Comparison of ENCODE assay signal across 29 cellular contexts in genomic region chr5:178389796-178390195, GRCh38.
A peak's percentile ranks its signal among the peaks of the same experiment; 100 is the strongest.
DNase-seq lines count a peak whose midpoint lies in the region; ATAC-seq and TF ChIP-seq lines count a peak whose summit lies in the region.
"Had no signal": no experiment of that assay in that cellular context is flagged by ENCODE, and none has a peak within 500 bp of the region (broad histone marks: within the 10 kb centered on the region; RNA-seq: fewer than 3 reads in every experiment).

No MANE protein-coding gene starts in this region.

- H3K27ac ChIP-seq in thyroid gland (peak overlapping the region; percentile 59 to 65 (median 65)), mesenchymal stem cell (ENCODE audit: low read length, poor library complexity, severe bottlenecking) (no peak overlapping the region), colonic mucosa (no peak overlapping the region)
- H3K27ac ChIP-seq: 22Rv1; ascending aorta; BLaER1 treated with 17β-estradiol and CSF1 and Interleukin-3, amounts not matched to agents 10 nM and 100 nM; dorsolateral prefrontal cortex; gastrocnemius medialis; VCaP had no signal

- H3K18ac ChIP-seq in mesenchymal stem cell (ENCODE audit: low read depth in 1 of 2, low read length in 2 of 2) = no peak overlapping the region

- no peak overlapping the region for H3K23ac ChIP-seq in mesenchymal stem cell (ENCODE audit: low read length in 2 of 2)

- H3K9me3 ChIP-seq in thyroid gland (no peaks in the 10 kb centered on the region), mesenchymal stem cell (ENCODE audit: control insufficient read depth, low read length) (peaks cover 5% of the 10 kb centered on the region), colonic mucosa (no peaks in the 10 kb centered on the region)
- H3K9me3 ChIP-seq: ascending aorta; BLaER1 treated with 17β-estradiol and CSF1 and Interleukin-3, amounts not matched to agents 10 nM and 100 nM; gastrocnemius medialis had no signal

- peak; percentile 6 for DNase-seq in activated T-cell treated with anti-CD3 and anti-CD28 coated beads, Interleukin-2, amount 50 U/mL, for 24 hours
- no peak for DNase-seq in activated T-cell treated with anti-CD3 and anti-CD28 coated beads, Interleukin-2, amount 50 U/mL, for 4 hours
- DNase-seq in glutamatergic neuron = no peak
- peak; percentile 68 for DNase-seq in mesenteric fat pad (ENCODE audit: low spot score)
- DNase-seq in thyroid gland = peak; percentile 90 to 92
- DNase-seq in mesenchymal stem cell = no peak
- no peak for DNase-seq in colonic mucosa
- no peak for DNase-seq in globus pallidus (ENCODE audit: low spot score)
- DNase-seq: activated CD4-positive, alpha-beta T cell treated with anti-CD3 and anti-CD28 coated beads for 4 hours; activated gamma-delta T cell; central memory CD4-positive, alpha-beta T cell; gastrocnemius medialis; hypothalamus; NCI-H1048; NCI-H2107; NCI-H345; NCI-H748 treated with DMSO at 0.1 percent for 48 hours; SIG-M5; small intestine; stimulated activated naive CD4-positive, alpha-beta T cell; T1000 had no signal

- WGBS in thyroid gland, 2 donors = 33 to 46% methylated on average over 6 to 12 of the region's 12 CpGs
- 87% methylated on average over 11 of the region's 12 CpGs for WGBS in mesenchymal stem cell

- H2BK15ac ChIP-seq in mesenchymal stem cell (ENCODE audit: low read depth, poor library complexity, severe bottlenecking) = no peak overlapping the region

- no peak for ATAC-seq in activated T-cell treated with anti-CD3 and anti-CD28 coated beads, Interleukin-2, amount 50 U/mL, for 4 hours
- ATAC-seq: naive thymus-derived CD8-positive, alpha-beta T cell had no signal

- TF ChIP-seq CTCF in glutamatergic neuron (IDR thresholded peaks at IDR 0.05; ENCODE audit: partially characterized antibody, unreplicated experiment) = no peak
- TF ChIP-seq CTCF in thyroid gland (IDR thresholded peaks at IDR 0.05) = no peak
- TF ChIP-seq CTCF in colonic mucosa (IDR thresholded peaks at IDR 0.05) = no peak

- H2BK12ac ChIP-seq in mesenchymal stem cell (ENCODE audit: low read length in 2 of 2) = no peak overlapping the region

- H4K8ac ChIP-seq in mesenchymal stem cell (ENCODE audit: low read length) = no peak overlapping the region

- H3K27me3 ChIP-seq in thyroid gland (no peaks in the 10 kb centered on the region), mesenchymal stem cell (ENCODE audit: control insufficient read depth in 1 of 2, insufficient read depth in 1 of 2, low read length in 2 of 2) (peaks cover 0 to 80% of the 10 kb centered on the region in 2 experiments), colonic mucosa (no peaks in the 10 kb centered on the region)
- H3K27me3 ChIP-seq: ascending aorta; BLaER1 treated with 17β-estradiol and CSF1 and Interleukin-3, amounts not matched to agents 10 nM and 100 nM had no signal

- H2BK5ac ChIP-seq in mesenchymal stem cell (ENCODE audit: low read depth, low read length, poor library complexity, severe bottlenecking) = no peak overlapping the region

- no peak overlapping the region for H3K27ac Mint-ChIP-seq in activated T-cell treated with anti-CD3 and anti-CD28 coated beads, Interleukin-2, amount 50 U/mL, for 24 hours
- peak overlapping the region; percentile 9 for H3K27ac Mint-ChIP-seq in glutamatergic neuron (ENCODE audit: unreplicated experiment)
- H3K27ac Mint-ChIP-seq: activated naive CD8-positive, alpha-beta T cell treated with anti-CD3 and anti-CD28 coated beads, Interleukin-2, amount 10 ng/mL, durations not matched to agents 7 days and 5 days; IgD-negative memory B cell; naive thymus-derived CD8-positive, alpha-beta T cell had no signal

- H3K36me3 Mint-ChIP-seq in activated T-cell treated with anti-CD3 and anti-CD28 coated beads, Interleukin-2, amount 50 U/mL, for 24 hours (ENCODE audit: low read depth) = no peaks in the 10 kb centered on the region
- no peaks in the 10 kb centered on the region for H3K36me3 Mint-ChIP-seq in activated T-cell treated with anti-CD3 and anti-CD28 coated beads, Interleukin-2, amount 50 U/mL, for 4 hours (ENCODE audit: insufficient read depth)
- no peaks in the 10 kb centered on the region for H3K36me3 Mint-ChIP-seq in glutamatergic neuron (ENCODE audit: unreplicated experiment)
- H3K36me3 Mint-ChIP-seq: activated naive CD8-positive, alpha-beta T cell treated with anti-CD3 and anti-CD28 coated beads, Interleukin-2, amount 10 ng/mL, durations not matched to agents 7 days and 5 days; IgD-negative memory B cell; naive thymus-derived CD8-positive, alpha-beta T cell had no signal

- H3K4me3 ChIP-seq in thyroid gland (replicated peaks in 1 of 3) (no peak overlapping the region), mesenchymal stem cell (ENCODE audit: insufficient read depth in 1 of 2, low read depth in 1 of 2, low read length in 2 of 2) (no peak overlapping the region), colonic mucosa (no peak overlapping the region)
- H3K4me3 ChIP-seq: ascending aorta; BLaER1 treated with 17β-estradiol and CSF1 and Interleukin-3, amounts not matched to agents 10 nM and 100 nM; dorsolateral prefrontal cortex; gastrocnemius medialis had no signal

- H2AFZ ChIP-seq in mesenchymal stem cell (ENCODE audit: low read depth, low read length) = no peak overlapping the region

- no peak overlapping the region for H3K14ac ChIP-seq in mesenchymal stem cell (ENCODE audit: low read length in 2 of 2)

- H3K9ac ChIP-seq in mesenchymal stem cell (ENCODE audit: low read length) (no peak overlapping the region), colonic mucosa (ENCODE audit: low read depth in 2 of 2, low read length in 2 of 2) (no peak overlapping the region)
- H3K9ac ChIP-seq: BLaER1 treated with 17β-estradiol and CSF1 and Interleukin-3, amounts not matched to agents 10 nM and 100 nM had no signal

- peak in 1 of 2 donors; percentile 14 for TF ChIP-seq POLR2A in thyroid gland (IDR thresholded peaks at IDR 0.05)

- no peaks in the 10 kb centered on the region for H3K4me1 Mint-ChIP-seq in activated T-cell treated with anti-CD3 and anti-CD28 coated beads, Interleukin-2, amount 50 U/mL, for 24 hours (ENCODE audit: low read depth)
- no peaks in the 10 kb centered on the region for H3K4me1 Mint-ChIP-seq in activated T-cell treated with anti-CD3 and anti-CD28 coated beads, Interleukin-2, amount 50 U/mL, for 4 hours (ENCODE audit: low read depth)
- peaks cover 42% of the 10 kb centered on the region for H3K4me1 Mint-ChIP-seq in glutamatergic neuron (ENCODE audit: low read depth, unreplicated experiment)
- H3K4me1 Mint-ChIP-seq: activated naive CD8-positive, alpha-beta T cell treated with anti-CD3 and anti-CD28 coated beads, Interleukin-2, amount 10 ng/mL, durations not matched to agents 7 days and 5 days; IgD-negative memory B cell had no signal

- H4K91ac ChIP-seq in mesenchymal stem cell (ENCODE audit: low read length) = no peak overlapping the region

- H2BK120ac ChIP-seq in mesenchymal stem cell (ENCODE audit: low read depth, low read length) = no peak overlapping the region

- no peaks in the 10 kb centered on the region for H3K36me3 ChIP-seq in thyroid gland
- no peaks in the 10 kb centered on the region for H3K36me3 ChIP-seq in mesenchymal stem cell (ENCODE audit: control insufficient read depth in 1 of 2, insufficient read depth in 2 of 2, low read depth in 1 of 2, low read length in 2 of 2)
- H3K36me3 ChIP-seq in colonic mucosa = no peaks in the 10 kb centered on the region
- H3K36me3 ChIP-seq: ascending aorta; BLaER1 treated with 17β-estradiol and CSF1 and Interleukin-3, amounts not matched to agents 10 nM and 100 nM; gastrocnemius medialis had no signal

- H3K4ac ChIP-seq in mesenchymal stem cell (ENCODE audit: low read depth in 1 of 2, low read length in 2 of 2) = no peak overlapping the region

- peaks cover 16% of the 10 kb centered on the region for H3K27me3 Mint-ChIP-seq in activated T-cell treated with anti-CD3 and anti-CD28 coated beads, Interleukin-2, amount 50 U/mL, for 24 hours
- H3K27me3 Mint-ChIP-seq in activated T-cell treated with anti-CD3 and anti-CD28 coated beads, Interleukin-2, amount 50 U/mL, for 4 hours (ENCODE audit: low read depth) = peaks cover 13% of the 10 kb centered on the region
- H3K27me3 Mint-ChIP-seq in glutamatergic neuron (ENCODE audit: unreplicated experiment) = peaks cover 9% of the 10 kb centered on the region
- H3K27me3 Mint-ChIP-seq: activated naive CD8-positive, alpha-beta T cell treated with anti-CD3 and anti-CD28 coated beads, Interleukin-2, amount 10 ng/mL, durations not matched to agents 7 days and 5 days had no signal

- no peaks in the 10 kb centered on the region for H3K9me3 Mint-ChIP-seq in activated T-cell treated with anti-CD3 and anti-CD28 coated beads, Interleukin-2, amount 50 U/mL, for 24 hours
- H3K9me3 Mint-ChIP-seq in activated T-cell treated with anti-CD3 and anti-CD28 coated beads, Interleukin-2, amount 50 U/mL, for 4 hours = no peaks in the 10 kb centered on the region
- H3K9me3 Mint-ChIP-seq in glutamatergic neuron (ENCODE audit: unreplicated experiment) = no peaks in the 10 kb centered on the region
- H3K9me3 Mint-ChIP-seq: activated naive CD8-positive, alpha-beta T cell treated with anti-CD3 and anti-CD28 coated beads, Interleukin-2, amount 10 ng/mL, durations not matched to agents 7 days and 5 days; IgD-negative memory B cell had no signal

- H3K79me1 ChIP-seq in mesenchymal stem cell (replicated peaks; ENCODE audit: low read length, poor library complexity, severe bottlenecking) = no peaks in the 10 kb centered on the region

- no peak overlapping the region for H3K4me3 Mint-ChIP-seq in activated T-cell treated with anti-CD3 and anti-CD28 coated beads, Interleukin-2, amount 50 U/mL, for 24 hours
- no peak overlapping the region for H3K4me3 Mint-ChIP-seq in activated T-cell treated with anti-CD3 and anti-CD28 coated beads, Interleukin-2, amount 50 U/mL, for 4 hours
- H3K4me3 Mint-ChIP-seq in glutamatergic neuron (ENCODE audit: unreplicated experiment) = no peak overlapping the region
- H3K4me3 Mint-ChIP-seq: activated naive CD8-positive, alpha-beta T cell treated with anti-CD3 and anti-CD28 coated beads, Interleukin-2, amount 10 ng/mL, durations not matched to agents 7 days and 5 days; IgD-negative memory B cell; naive thymus-derived CD8-positive, alpha-beta T cell had no signal

- no peak overlapping the region for H3K4me2 ChIP-seq in mesenchymal stem cell (ENCODE audit: low read length, poor library complexity, severe bottlenecking)

- H2AK5ac ChIP-seq in mesenchymal stem cell (ENCODE audit: low read length, severe bottlenecking) = no peak overlapping the region

- intact Hi-C loops in thyroid gland (cut with DNase I) = no loop called here
- intact Hi-C loops in colonic mucosa (cut with DNase I) = no loop called here

- H3K4me1 ChIP-seq in thyroid gland = peaks cover 14 to 31% of the 10 kb centered on the region in 2 donors
- no peaks in the 10 kb centered on the region for H3K4me1 ChIP-seq in mesenchymal stem cell (ENCODE audit: control insufficient read depth, insufficient read depth, low read depth, low read length)
- H3K4me1 ChIP-seq in colonic mucosa = no peaks in the 10 kb centered on the region
- H3K4me1 ChIP-seq: ascending aorta had no signal

Comparison
In these comparisons a context has a peak if more than half of its experiments do, and no peak if none do; other contexts are left out.
1. DNase-seq: peak in activated T-cell treated with anti-CD3 and anti-CD28 coated beads, Interleukin-2, amount 50 U/mL, for 24 hours (single experiment), mesenteric fat pad (single experiment) and thyroid gland (2 of 2); none in activated T-cell treated with anti-CD3 and anti-CD28 coated beads, Interleukin-2, amount 50 U/mL, for 4 hours (single experiment), glutamatergic neuron (single experiment), mesenchymal stem cell (single experiment), colonic mucosa (single experiment) and globus pallidus (single experiment).
2. H3K27ac ChIP-seq: peak in thyroid gland (3 of 3); none in mesenchymal stem cell (single experiment) and colonic mucosa (single experiment).